In the genomic region with DNA sequence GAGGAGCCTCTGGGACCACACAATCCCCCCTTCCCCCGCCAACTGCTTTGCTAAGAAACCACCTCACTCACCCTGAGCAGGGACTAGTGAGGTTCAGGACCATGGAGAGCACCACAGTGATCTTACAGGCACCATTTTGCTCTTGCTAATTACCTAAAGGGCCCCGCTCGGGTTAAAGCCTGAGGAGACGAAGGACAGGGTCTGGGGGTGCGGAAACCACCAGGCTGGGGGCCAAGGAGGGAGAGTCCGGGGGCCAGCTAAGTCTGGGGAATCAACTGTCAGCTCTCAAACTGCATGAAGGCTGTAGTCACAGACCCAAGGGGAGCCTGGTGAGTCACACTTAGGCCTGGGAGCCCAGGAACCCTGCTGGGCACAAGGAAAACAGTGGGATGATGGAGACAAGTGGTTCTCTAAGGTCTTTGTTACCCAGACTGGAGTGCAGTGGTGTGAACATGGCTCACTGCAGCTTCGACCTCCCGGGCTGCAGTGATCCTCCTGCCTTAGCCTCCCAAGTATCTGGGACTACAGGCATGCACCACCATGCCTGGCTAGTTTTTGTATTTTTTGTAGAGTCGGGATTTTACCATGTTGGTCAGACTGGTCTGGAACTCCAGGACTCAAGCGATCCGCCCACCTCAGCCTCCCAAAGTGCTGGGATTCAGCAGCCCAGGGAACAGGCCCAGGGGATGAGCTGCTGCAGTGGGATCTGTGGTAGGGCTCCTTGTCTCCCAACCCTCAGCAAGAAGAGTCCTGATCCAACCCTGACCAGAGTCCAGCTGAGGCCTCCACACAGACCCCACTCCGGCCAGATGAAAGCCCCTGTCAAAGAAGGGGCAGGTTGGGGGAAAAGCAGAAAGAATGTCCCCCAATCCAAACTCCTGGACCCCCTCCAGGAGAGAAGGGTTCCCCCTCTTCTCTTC, we compare ENCODE assay signal across 8 cellular contexts.
DNase-seq lines count a peak whose midpoint lies in the region; ATAC-seq, FAIRE-seq and TF ChIP-seq lines count a peak whose summit lies in the region.

No MANE protein-coding gene starts in this region.

- WGBS in K562 (ENCODE audit: insufficient coverage, low coverage, missing lambda C conversion rate) = 3% methylated on average over 10 of the region's 12 CpGs
- 67% methylated on average over 3 of the region's 12 CpGs for WGBS in HepG2 (ENCODE audit: low lambda C conversion rate)

- H3K4me2 ChIP-seq in K562 (ENCODE audit: insufficient read depth, low read length) (no peak overlapping the region), HepG2 (ENCODE audit: low read depth, low read length) (no peak overlapping the region)

- no peak overlapping the region for H3K9ac ChIP-seq in K562 (ENCODE audit: insufficient read depth in 1 of 2, low read depth in 2 of 2, low read length in 2 of 2)
- H3K9ac ChIP-seq in HepG2 (ENCODE audit: insufficient read depth, low read depth, low read length) = no peak overlapping the region

- no peak overlapping the region for H2AFZ ChIP-seq in K562 (ENCODE audit: low read depth, low read length)
- H2AFZ ChIP-seq in HepG2 (ENCODE audit: low read length) = no peak overlapping the region

- TF ChIP-seq EP300 in K562 (IDR thresholded peaks at IDR 0.05; ENCODE audit: low read length) (no peak), HepG2 (IDR thresholded peaks at IDR 0.05; ENCODE audit: low read depth in 2 of 2, low read length in 2 of 2) (no peak), HepG2 (CRISPR knock-in tag; IDR thresholded peaks at IDR 0.05; ENCODE audit: borderline replicate concordance) (no peak)

- TF ChIP-seq POLR2A in K562 (conservative IDR thresholded peaks at IDR 0.05) = no peak
- TF ChIP-seq POLR2A in HepG2 (IDR thresholded peaks at IDR 0.05; ENCODE audit: insufficient read depth in 1 of 2, low read depth in 2 of 2, low read length in 2 of 2) = no peak

- no peaks in the 10 kb centered on the region for H3K9me1 ChIP-seq in K562 (ENCODE audit: control insufficient read depth, insufficient read depth, low read length)

- H3K27me3 ChIP-seq in K562 (ENCODE audit: control insufficient read depth in 2 of 2, insufficient read depth in 2 of 2, low read length in 2 of 2) (no peaks in the 10 kb centered on the region), HepG2 (ENCODE audit: control insufficient read depth in 1 of 2, insufficient read depth in 2 of 2, low read length in 2 of 2) (no peaks in the 10 kb centered on the region)

- TF ChIP-seq RAD21 in K562 (CRISPR knock-in tag; conservative IDR thresholded peaks at IDR 0.05 in 1 of 2, IDR thresholded peaks at IDR 0.05 in 1 of 2) (no peak), HepG2 (CRISPR knock-in tag; IDR thresholded peaks at IDR 0.05) (no peak)

- no peak overlapping the region for H3K4me3 ChIP-seq in K562
- no peak overlapping the region for H3K4me3 ChIP-seq in HepG2 (replicated peaks in 1 of 3; ENCODE audit: insufficient read depth in 1 of 3, low read depth in 2 of 3, low read length in 3 of 3)

- in situ Hi-C loops in K562 (cut with MboI) = no loop called here
- in situ Hi-C loops in HepG2 (cut with HindIII; ENCODE audit: extremely low pct_ligation_motif_present, low pct_unique_long_range_greater_than_20kb) = no loop called here

- POLR2A ChIA-PET in K562 (lab: Yijun Ruan, JAX) = interaction anchor here (0.5 kb wide), 1 partner anchor 323 kb away, joined by 3 read pairs; no protein-coding TSS in a partner anchor
- POLR2A ChIA-PET in HepG2 (lab: Yijun Ruan, JAX) = no interaction called here

- H3K4me1 ChIP-seq in K562 (replicated peaks in 1 of 2; ENCODE audit: control insufficient read depth in 2 of 2, insufficient read depth in 2 of 2, low read length in 2 of 2) (peaks cover 3% of the 10 kb centered on the region in 2 experiments; a peak in 3 of 5 replicates), HepG2 (ENCODE audit: insufficient read depth, low read length) (peaks cover 18% of the 10 kb centered on the region)

- H3K4me3 Mint-ChIP-seq in activated CD8-positive, alpha-beta memory T cell treated with anti-CD3 and anti-CD28 coated beads, Interleukin-2, amount 10 ng/mL, durations not matched to agents 7 days and 5 days = no peak overlapping the region

- H3K79me2 ChIP-seq in K562 (ENCODE audit: control insufficient read depth, insufficient read depth, low read length) (no peaks in the 10 kb centered on the region), HepG2 (ENCODE audit: insufficient read depth, low read length) (no peaks in the 10 kb centered on the region)

- H3K27ac Mint-ChIP-seq in activated CD8-positive, alpha-beta memory T cell treated with anti-CD3 and anti-CD28 coated beads, Interleukin-2, amount 10 ng/mL, durations not matched to agents 7 days and 5 days = no peak overlapping the region

- H4K20me1 ChIP-seq in K562 (replicated peaks; ENCODE audit: control insufficient read depth, insufficient read depth, low read length) = 0 out of 2 replicates have a peak, but pooled peaks cover 2% of the 10 kb centered on the region
- H4K20me1 ChIP-seq in HepG2 (ENCODE audit: insufficient read depth, low read length) = no peaks in the 10 kb centered on the region; the same call in 1 of the 2 replicates

- FAIRE-seq in K562 (lab: Jason Lieb, UNC) (peak; percentile 67), HepG2 (lab: Jason Lieb, UNC) (no peak)

- no peaks in the 10 kb centered on the region for H3K36me3 Mint-ChIP-seq in activated CD8-positive, alpha-beta memory T cell treated with anti-CD3 and anti-CD28 coated beads, Interleukin-2, amount 10 ng/mL, durations not matched to agents 7 days and 5 days

- CTCF ChIA-PET in activated CD8-positive, alpha-beta memory T cell treated with anti-CD3 and anti-CD28 coated beads, Interleukin-2, amount 10 ng/mL, durations not matched to agents 7 days and 5 days (lab: Charles Lee) = no interaction called here
- CTCF ChIA-PET in K562 (lab: Yijun Ruan, JAX; ENCODE audit: low intra/inter-chr PET ratio) = no interaction called here
- CTCF ChIA-PET in HepG2 (lab: Yijun Ruan, JAX; ENCODE audit: low intra/inter-chr PET ratio, low total read pairs) = no interaction called here

- H3K9me3 ChIP-seq in K562 (replicated peaks; ENCODE audit: control insufficient read depth, insufficient read depth, low read depth, low read length) = no peaks in the 10 kb centered on the region
- H3K9me3 ChIP-seq in HepG2 (ENCODE audit: low read length) = no peaks in the 10 kb centered on the region

- DNase-seq in activated CD8-positive, alpha-beta memory T cell treated with anti-CD3 and anti-CD28 coated beads, Interleukin-2, amount 10 ng/mL, durations not matched to agents 7 days and 5 days = peak; percentile 68
- DNase-seq in activated CD8-positive, alpha-beta memory T cell treated with anti-CD3 and anti-CD28 coated beads for 24 hours = no peak
- DNase-seq in OCI-M1 (lab: John Stamatoyannopoulos, UW) (peak; percentile 70), K562 (ENCODE audit: extremely low read depth in 1 of 4, low spot score in 3 of 4) (peak; percentile 60 to 72 (median 64)), HepG2 (ENCODE audit: low spot score) (peak; percentile 53), NCI-H1694 (lab: John Stamatoyannopoulos, UW) (no peak)

- H3K4me1 Mint-ChIP-seq in activated CD8-positive, alpha-beta memory T cell treated with anti-CD3 and anti-CD28 coated beads, Interleukin-2, amount 10 ng/mL, durations not matched to agents 7 days and 5 days = peaks cover 3% of the 10 kb centered on the region

- ATAC-seq in activated CD8-positive, alpha-beta memory T cell treated with anti-CD3 and anti-CD28 coated beads, Interleukin-2, amount 10 ng/mL, durations not matched to agents 7 days and 5 days = peak; percentile 57
- ATAC-seq in K562 (peak; percentile 84), HepG2 (peak; percentile 67), GM19023 (IDR thresholded peaks at IDR 0.05; ENCODE audit: unreplicated experiment) (no peak), GM21367 (IDR thresholded peaks at IDR 0.05; ENCODE audit: unreplicated experiment) (no peak)

- TF ChIP-seq CTCF in K562 (IDR thresholded peaks at IDR 0.05 in 2 of 3, conservative IDR thresholded peaks at IDR 0.05 in 1 of 3; ENCODE audit: insufficient read depth in 2 of 3, low read depth in 1 of 3, low read length in 3 of 3) (no peak), HepG2 (CRISPR knock-in tag; IDR thresholded peaks at IDR 0.05) (no peak)

- no peaks in the 10 kb centered on the region for H3K27me3 Mint-ChIP-seq in activated CD8-positive, alpha-beta memory T cell treated with anti-CD3 and anti-CD28 coated beads, Interleukin-2, amount 10 ng/mL, durations not matched to agents 7 days and 5 days

- H3K27ac ChIP-seq in K562 (ENCODE audit: extremely low read depth, low read depth, low read length) = no peak overlapping the region
- no peak overlapping the region for H3K27ac ChIP-seq in HepG2 (ENCODE audit: extremely low read length, insufficient read depth, low read length)

- intact Hi-C loops in K562 (cut with micrococcal nuclease) = no loop called here
- intact Hi-C loops in HepG2 (cut with micrococcal nuclease; ENCODE audit: unreplicated experiment) = no loop called here

- BruUV-seq in K562 (replicated peaks; lab: Mats Ljungman, UMichigan) (no TSS peak), HepG2 (replicated peaks; lab: Mats Ljungman, UMichigan) (no TSS peak)

- no peaks in the 10 kb centered on the region for H3K36me3 ChIP-seq in K562 (ENCODE audit: control insufficient read depth, insufficient read depth, low read length)
- no peaks in the 10 kb centered on the region for H3K36me3 ChIP-seq in HepG2 (replicated peaks in 1 of 2; ENCODE audit: control insufficient read depth in 1 of 2, insufficient read depth in 2 of 2, low read length in 2 of 2)

- no peaks in the 10 kb centered on the region for H3K9me3 Mint-ChIP-seq in activated CD8-positive, alpha-beta memory T cell treated with anti-CD3 and anti-CD28 coated beads, Interleukin-2, amount 10 ng/mL, durations not matched to agents 7 days and 5 days (ENCODE audit: low read depth)

TF ChIP-seq in K562, 482 proteins besides CTCF, POLR2A, EP300 and RAD21 (continues in another document):
- TF ChIP-seq, protein P1, sequence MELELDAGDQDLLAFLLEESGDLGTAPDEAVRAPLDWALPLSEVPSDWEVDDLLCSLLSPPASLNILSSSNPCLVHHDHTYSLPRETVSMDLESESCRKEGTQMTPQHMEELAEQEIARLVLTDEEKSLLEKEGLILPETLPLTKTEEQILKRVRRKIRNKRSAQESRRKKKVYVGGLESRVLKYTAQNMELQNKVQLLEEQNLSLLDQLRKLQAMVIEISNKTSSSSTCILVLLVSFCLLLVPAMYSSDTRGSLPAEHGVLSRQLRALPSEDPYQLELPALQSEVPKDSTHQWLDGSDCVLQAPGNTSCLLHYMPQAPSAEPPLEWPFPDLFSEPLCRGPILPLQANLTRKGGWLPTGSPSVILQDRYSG (tag; conservative IDR thresholded peaks at IDR 0.05; ENCODE audit: low read depth) = 0 out of 2 replicates have a peak, but pooled peaks have one; percentile 23

TF ChIP-seq in HepG2, 621 proteins besides CTCF, POLR2A, EP300 and RAD21 (continues in another document):
- TF ChIP-seq ERF (CRISPR knock-in tag; IDR thresholded peaks at IDR 0.05) (peak; percentile 75; the same call in 1 of the 2 replicates), ZFYVE20 (CRISPR knock-in tag; IDR thresholded peaks at IDR 0.05; ENCODE audit: borderline replicate concordance, low read depth) (no peak), ZFP36L1 (CRISPR knock-in tag; IDR thresholded peaks at IDR 0.05) (0 out of 2 replicates have a peak, but pooled peaks have one; percentile 46), ZSCAN9 (CRISPR knock-in tag; IDR thresholded peaks at IDR 0.05; ENCODE audit: borderline replicate concordance) (peak; percentile 96), YEATS2 (CRISPR knock-in tag; IDR thresholded peaks at IDR 0.05; ENCODE audit: borderline replicate concordance) (peak; percentile 26; the same call in 1 of the 2 replicates)

Comparison
In these comparisons a context has a peak if more than half of its experiments do, and no peak if none do; other contexts are left out.
1. DNase-seq: peak in activated CD8-positive, alpha-beta memory T cell treated with anti-CD3 and anti-CD28 coated beads, Interleukin-2, amount 10 ng/mL, durations not matched to agents 7 days and 5 days (single experiment), OCI-M1 (single experiment), K562 (4 of 4) and HepG2 (single experiment); none in activated CD8-positive, alpha-beta memory T cell treated with anti-CD3 and anti-CD28 coated beads for 24 hours (single experiment) and NCI-H1694 (single experiment).
2. ATAC-seq: peak in activated CD8-positive, alpha-beta memory T cell treated with anti-CD3 and anti-CD28 coated beads, Interleukin-2, amount 10 ng/mL, durations not matched to agents 7 days and 5 days (single experiment), K562 (single experiment) and HepG2 (single experiment); none in GM19023 (single experiment) and GM21367 (single experiment).